16 cellular contexts compared by ENCODE assay signal in the genomic region with DNA sequence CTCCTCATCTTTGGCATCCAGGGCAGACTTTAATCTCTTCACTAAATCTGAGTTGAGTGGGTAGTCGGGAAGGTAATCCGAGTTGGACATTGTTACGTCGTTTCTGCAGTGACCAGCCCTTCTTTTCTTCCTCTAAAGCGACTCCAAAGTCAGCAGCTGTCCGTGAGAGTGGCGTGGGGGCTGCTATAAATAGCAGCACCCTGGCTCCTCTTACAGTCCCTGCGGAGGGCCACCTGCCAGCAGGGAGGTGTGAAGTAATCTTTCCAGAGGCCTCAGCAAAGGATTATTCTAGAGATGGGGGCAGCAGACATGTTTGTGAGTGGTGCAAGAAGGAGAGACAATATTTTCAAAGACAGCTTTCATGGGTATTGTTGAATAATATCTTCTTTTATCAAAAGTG. TPM values are rescaled to one million over a fixed set of nuclear protein-coding genes. Genes with fewer than 3 reads are reported as not detected.
"Had no signal": no experiment of that assay in that cellular context is flagged by ENCODE, and none has a peak within 500 bp of the region (broad histone marks: within the 10 kb centered on the region; RNA-seq: fewer than 3 reads in every experiment).

Gene ASB18 (minus strand): TSS at position 151 of the 400 bp plus-strand sequence. CDS start 61 bp downstream, at position 90.

- H3K4me3 ChIP-seq: dorsolateral prefrontal cortex, esophagus muscularis mucosa, left lung, spleen, tibial nerve had no signal

- ATAC-seq: activated T-cell treated with anti-CD3 and anti-CD28 coated beads, Interleukin-2, amount 50 U/mL, for 4 hours; left lung; stimulated activated naive B cell treated with anti-CD40 and anti-IgM and Interleukin-4, amounts not matched to agents 10 μg/mL and 1 μg/mL and 100 μg/mL, for 72 hours had no signal

- H3K27ac ChIP-seq: dorsolateral prefrontal cortex, esophagus muscularis mucosa, left lung, spleen, tibial nerve had no signal

- H3K36me3 ChIP-seq: esophagus muscularis mucosa, left lung, spleen, tibial nerve had no signal

- H3K9me3 ChIP-seq: esophagus muscularis mucosa had no signal

- DNase-seq: activated CD4-positive, alpha-beta memory T cell treated with anti-CD3 and anti-CD28 coated beads for 36 hours; activated gamma-delta T cell treated with Interleukin-2 at 50 U/mL for 16 hours; activated naive CD8-positive, alpha-beta T cell treated with anti-CD3 and anti-CD28 coated beads, Interleukin-2, amount 10 ng/mL, durations not matched to agents 7 days and 5 days; activated T-cell treated with anti-CD3 and anti-CD28 coated beads, Interleukin-2, amount 50 U/mL, for 4 hours; anterior cingulate cortex; dorsolateral prefrontal cortex; left lung; mesendoderm; spleen; stimulated activated CD4-positive, alpha-beta T cell treated with anti-CD3 and anti-CD28 coated beads, Interleukin-2, amount 100 ng/mL, for 24 hours; stimulated activated naive B cell treated with anti-CD40 and anti-IgM and Interleukin-4, amounts not matched to agents 10 μg/mL and 1 μg/mL and 100 μg/mL, for 72 hours; T1000 had no signal

- H3K27me3 ChIP-seq: tibial nerve had no signal

- H3K4me1 ChIP-seq: left lung, spleen, tibial nerve had no signal

RNA-seq across cellular contexts. Expression of gene ASB18, which starts in this region (rescaled TPM):
- total RNA-seq: activated CD4-positive, alpha-beta memory T cell treated with anti-CD3 and anti-CD28 coated beads for 36 hours; activated naive CD8-positive, alpha-beta T cell treated with anti-CD3 and anti-CD28 coated beads, Interleukin-2, amount 10 ng/mL, durations not matched to agents 7 days and 5 days; activated T-cell treated with anti-CD3 and anti-CD28 coated beads, Interleukin-2, amount 50 U/mL, for 4 hours; esophagus muscularis mucosa; fibroblast of villous mesenchyme; left lung; spleen; subcutaneous adipose tissue; tibial nerve had no signal
